1 cellular context compared by ENCODE assay signal in genomic region chr1:53945433-53946251, GRCh38.
TF ChIP-seq lines count a peak whose summit lies in the region.

TSS of gene IFT25 (minus strand) at chr1:53945699. CDS start at chr1:53940082, 5,617 bp downstream.

TF ChIP-seq in K562, 482 proteins besides CTCF, POLR2A, EP300 and RAD21 (continued from another document):
- TF ChIP-seq ZNF407 (IDR thresholded peaks at IDR 0.05; ENCODE audit: low read depth): no peak
- no peak for TF ChIP-seq NELFE (IDR thresholded peaks at IDR 0.05; ENCODE audit: insufficient read depth, insufficient read length)
- peak; percentile 69 to 76; a peak in 2 of 4 replicates for TF ChIP-seq SIN3A (IDR thresholded peaks at IDR 0.05; ENCODE audit: borderline replicate concordance in 2 of 2, control insufficient read depth in 1 of 2, low read depth in 2 of 2, low read length in 2 of 2)
- no peak for TF ChIP-seq TCF7 (IDR thresholded peaks at IDR 0.05; ENCODE audit: borderline replicate concordance)
- TF ChIP-seq ZNF174 (CRISPR knock-in tag; IDR thresholded peaks at IDR 0.05): no peak
- no peak for TF ChIP-seq ZNF507 (tag; conservative IDR thresholded peaks at IDR 0.05)
- TF ChIP-seq ZNF282 (CRISPR knock-in tag; IDR thresholded peaks at IDR 0.05): no peak
- TF ChIP-seq GTF2E2 (tag; IDR thresholded peaks at IDR 0.05): no peak
- no peak for TF ChIP-seq COPS2 (conservative IDR thresholded peaks at IDR 0.05)
- no peak for TF ChIP-seq RBM39 (optimal IDR thresholded peaks at IDR 0.05; ENCODE audit: low read depth, low read length)
- TF ChIP-seq PHF21A (IDR thresholded peaks at IDR 0.05; ENCODE audit: borderline replicate concordance, low read depth): no peak
- no peak for TF ChIP-seq CBX8 (IDR thresholded peaks at IDR 0.05; ENCODE audit: borderline replicate concordance, extremely low read depth, low read depth, low read length, poor library complexity, severe bottlenecking)
- TF ChIP-seq SIRT6 (IDR thresholded peaks at IDR 0.05; ENCODE audit: low read depth, low read length): no peak
- TF ChIP-seq ARID2 (IDR thresholded peaks at IDR 0.05): no peak
- no peak for TF ChIP-seq MAFG (tag; conservative IDR thresholded peaks at IDR 0.05)
- TF ChIP-seq CBX2 (IDR thresholded peaks at IDR 0.05; ENCODE audit: insufficient read depth, low read length, poor library complexity, severe bottlenecking): no peak
- TF ChIP-seq MCM5 (IDR thresholded peaks at IDR 0.05; ENCODE audit: low read depth): no peak
- peak; percentile 78; the same call in 1 of the 2 replicates for TF ChIP-seq THAP7 (CRISPR knock-in tag; IDR thresholded peaks at IDR 0.05)
- TF ChIP-seq CBX1 (IDR thresholded peaks at IDR 0.05; ENCODE audit: low read depth): no peak
- TF ChIP-seq NCOA6 (IDR thresholded peaks at IDR 0.05): no peak
- no peak for TF ChIP-seq NFRKB (IDR thresholded peaks at IDR 0.05; ENCODE audit: low read depth)
- TF ChIP-seq MXD1 (CRISPR knock-in tag; IDR thresholded peaks at IDR 0.05; ENCODE audit: borderline replicate concordance, poor library complexity, severe bottlenecking): no peak
- TF ChIP-seq TAF15 (IDR thresholded peaks at IDR 0.05; ENCODE audit: low read depth, low read length): no peak
- no peak for TF ChIP-seq PTBP1 (IDR thresholded peaks at IDR 0.05; ENCODE audit: low read depth, low read length)
- TF ChIP-seq RFX1 (IDR thresholded peaks at IDR 0.05): no peak
- no peak for TF ChIP-seq BRD9 (IDR thresholded peaks at IDR 0.05; ENCODE audit: low read depth, partially characterized antibody)
- TF ChIP-seq HNRNPK (IDR thresholded peaks at IDR 0.05; ENCODE audit: low read depth, low read length, poor library complexity, severe bottlenecking): no peak
- peak; percentile 60 for TF ChIP-seq ELF1 (tag; IDR thresholded peaks at IDR 0.05)
- peak; percentile 51; the same call in 1 of the 2 replicates for TF ChIP-seq MBD2 (IDR thresholded peaks at IDR 0.05; ENCODE audit: borderline replicate concordance, low read depth)
- no peak for TF ChIP-seq MCM3 (IDR thresholded peaks at IDR 0.05)
- no peak for TF ChIP-seq RBM17 (IDR thresholded peaks at IDR 0.05; ENCODE audit: borderline replicate concordance, low read depth, low read length)
- no peak for TF ChIP-seq MLX (CRISPR knock-in tag; conservative IDR thresholded peaks at IDR 0.05)
- no peak for TF ChIP-seq USF1 (CRISPR knock-in tag; IDR thresholded peaks at IDR 0.05)
- TF ChIP-seq ETS2 (tag; IDR thresholded peaks at IDR 0.05; ENCODE audit: borderline replicate concordance, poor library complexity, severe bottlenecking): no peak
- peak; percentile 88; the same call in 1 of the 2 replicates for TF ChIP-seq ZBTB17 (CRISPR knock-in tag; IDR thresholded peaks at IDR 0.05)
- no peak for TF ChIP-seq ZNF766 (CRISPR knock-in tag; conservative IDR thresholded peaks at IDR 0.05)
- TF ChIP-seq PCBP1 (IDR thresholded peaks at IDR 0.05; ENCODE audit: low read depth, low read length, poor library complexity, severe bottlenecking): peak; percentile 66
- TF ChIP-seq ZSCAN32 (CRISPR knock-in tag; IDR thresholded peaks at IDR 0.05): no peak
- no peak for TF ChIP-seq TSC22D4 (tag; IDR thresholded peaks at IDR 0.05)
- TF ChIP-seq ZKSCAN1 (IDR thresholded peaks at IDR 0.05; ENCODE audit: low read depth, low read length): 0 out of 2 replicates have a peak, but pooled peaks have one; percentile 25
- TF ChIP-seq PRDM10 (IDR thresholded peaks at IDR 0.05; ENCODE audit: partially characterized antibody): peak; percentile 32
- peak; percentile 76; the same call in 1 of the 2 replicates for TF ChIP-seq ELF4 (CRISPR knock-in tag; IDR thresholded peaks at IDR 0.05)
- no peak for TF ChIP-seq FOXK1 (CRISPR knock-in tag; IDR thresholded peaks at IDR 0.05; ENCODE audit: borderline replicate concordance)
